In genomic region chrX:116239944-116240391, GRCh38 we compare ENCODE assay signal across 14 cellular contexts.
DNase-seq lines count a peak whose midpoint lies in the region; ATAC-seq and TF ChIP-seq lines count a peak whose summit lies in the region.
"Had no signal": no experiment of that assay in that cellular context is flagged by ENCODE, and none has a peak within 500 bp of the region (broad histone marks: within the 10 kb centered on the region; RNA-seq: fewer than 3 reads in every experiment).

No MANE protein-coding gene starts in this region.

- H3K27me3 Mint-ChIP-seq in MCF 10A (ENCODE audit: insufficient read depth, unreplicated experiment): peaks cover 11% of the 10 kb centered on the region
- H3K27me3 Mint-ChIP-seq in CD8-positive, alpha-beta memory T cell: peaks cover 0 to 3% of the 10 kb centered on the region in 2 donors

- H3K4me3 Mint-ChIP-seq in MCF 10A (ENCODE audit: unreplicated experiment): peak overlapping the region; percentile 62
- no peak overlapping the region for H3K4me3 Mint-ChIP-seq in CD8-positive, alpha-beta memory T cell
- H3K4me3 Mint-ChIP-seq: natural killer cell; T-helper 1 cell treated with Interleukin-12 subunit alpha and Interleukin-12 subunit beta and Interleukin-4 antibody, amounts not matched to agents 30 μg/mL and 1 μg/mL, for 36 hours had no signal

- TF ChIP-seq CTCF in MCF 10A (IDR thresholded peaks at IDR 0.05; ENCODE audit: unreplicated experiment) (no peak), left lung (IDR thresholded peaks at IDR 0.05) (no peak)

- intact Hi-C loops in MCF 10A (cut with micrococcal nuclease): loop anchor here (10.0 kb wide), 1 partner anchor 45 kb away; no protein-coding TSS in a partner anchor
- intact Hi-C loops in left lung (cut with DNase I): no loop called here

- H3K4me1 ChIP-seq in left lung: no peaks in the 10 kb centered on the region
- no peaks in the 10 kb centered on the region for H3K4me1 ChIP-seq in CD8-positive, alpha-beta memory T cell (ENCODE audit: insufficient read depth, low read length)

- ATAC-seq in left lung (peak; percentile 72), HG02938 (IDR thresholded peaks at IDR 0.05; ENCODE audit: unreplicated experiment) (no peak), HG03025 (IDR thresholded peaks at IDR 0.05; ENCODE audit: low FRiP score, unreplicated experiment) (no peak)
- ATAC-seq: natural killer cell had no signal

- peak; percentile 6 for DNase-seq in A172 (ENCODE audit: low spot score)
- peak; percentile 19 for DNase-seq in MV-4-11 (lab: John Stamatoyannopoulos, UW)
- peak; percentile 64 for DNase-seq in MCF 10A (ENCODE audit: unreplicated experiment)
- DNase-seq in left lung: no peak
- DNase-seq in NCI-H1417 treated with DMSO at 0.1 percent for 48 hours (lab: John Stamatoyannopoulos, UW): no peak
- no peak for DNase-seq in CD8-positive, alpha-beta memory T cell
- DNase-seq: activated CD4-positive, alpha-beta T cell treated with anti-CD3 and anti-CD28 coated beads, Interleukin-2, amount 50 U/mL, for 1 hour; activated gamma-delta T cell treated with Interleukin-2 at 50 U/mL for 16 hours; natural killer cell; NCI-H1694; trophoblast cell had no signal

- H3K27ac ChIP-seq in left lung: peak overlapping the region; percentile 33 to 66
- H3K27ac ChIP-seq in CD8-positive, alpha-beta memory T cell (ENCODE audit: low read depth, low read length): no peak overlapping the region

- H3K4me3 ChIP-seq in left lung: no peak overlapping the region
- H3K4me3 ChIP-seq in CD8-positive, alpha-beta memory T cell (ENCODE audit: low read length): no peak overlapping the region

- H3K9me3 Mint-ChIP-seq in MCF 10A (ENCODE audit: unreplicated experiment): no peaks in the 10 kb centered on the region
- peaks cover 0 to 6% (median 5%) of the 10 kb centered on the region in 5 donors for H3K9me3 Mint-ChIP-seq in CD8-positive, alpha-beta memory T cell
- H3K9me3 Mint-ChIP-seq: T-helper 1 cell treated with Interleukin-12 subunit alpha and Interleukin-12 subunit beta and Interleukin-4 antibody, amounts not matched to agents 30 μg/mL and 1 μg/mL, for 36 hours had no signal

- no peaks in the 10 kb centered on the region for H3K9me3 ChIP-seq in left lung
- H3K9me3 ChIP-seq in CD8-positive, alpha-beta memory T cell (ENCODE audit: low read length): no peaks in the 10 kb centered on the region

- no TSS peak for BruUV-seq in MCF 10A (replicated peaks; lab: Mats Ljungman, UMichigan)

- H3K27me3 ChIP-seq in left lung: peaks cover 0 to 8% of the 10 kb centered on the region in 2 donors
- no peaks in the 10 kb centered on the region for H3K27me3 ChIP-seq in CD8-positive, alpha-beta memory T cell (ENCODE audit: insufficient read depth, low read length, poor library complexity, severe bottlenecking)

- POLR2A ChIA-PET in MCF 10A (lab: Yijun Ruan, JAX): no interaction called here
- POLR2A ChIA-PET in CD8-positive, alpha-beta memory T cell (lab: Charles Lee): no interaction called here

- H3K4me1 Mint-ChIP-seq in MCF 10A (ENCODE audit: insufficient read depth, unreplicated experiment): peaks cover 20% of the 10 kb centered on the region
- H3K4me1 Mint-ChIP-seq in CD8-positive, alpha-beta memory T cell: no peaks in the 10 kb centered on the region
- H3K4me1 Mint-ChIP-seq: natural killer cell had no signal

- no peaks in the 10 kb centered on the region for H3K36me3 ChIP-seq in left lung
- H3K36me3 ChIP-seq in CD8-positive, alpha-beta memory T cell (ENCODE audit: insufficient read depth, low read length): no peaks in the 10 kb centered on the region

- CTCF ChIA-PET in MCF 10A (lab: Yijun Ruan, JAX): no interaction called here
- CTCF ChIA-PET in CD8-positive, alpha-beta memory T cell (lab: Charles Lee): no interaction called here

- H3K36me3 Mint-ChIP-seq in MCF 10A (ENCODE audit: insufficient read depth, unreplicated experiment): no peaks in the 10 kb centered on the region
- peaks cover 0 to 2% (median 0%) of the 10 kb centered on the region in 3 donors for H3K36me3 Mint-ChIP-seq in CD8-positive, alpha-beta memory T cell
- H3K36me3 Mint-ChIP-seq: natural killer cell had no signal

- H3K27ac Mint-ChIP-seq in MCF 10A (ENCODE audit: low read depth, unreplicated experiment): peak overlapping the region; percentile 55
- H3K27ac Mint-ChIP-seq in CD8-positive, alpha-beta memory T cell: no peak overlapping the region
- H3K27ac Mint-ChIP-seq: natural killer cell; T-helper 1 cell treated with Interleukin-12 subunit alpha and Interleukin-12 subunit beta and Interleukin-4 antibody, amounts not matched to agents 30 μg/mL and 1 μg/mL, for 36 hours had no signal

Comparison
In these comparisons a context has a peak if more than half of its experiments do, and no peak if none do; other contexts are left out.
1. DNase-seq: peak in A172 (single experiment), MV-4-11 (single experiment) and MCF 10A (single experiment); none in left lung (0 of 2), NCI-H1417 treated with DMSO at 0.1 percent for 48 hours (single experiment) and CD8-positive, alpha-beta memory T cell (0 of 5).